Comparison of ENCODE assay signal across 10 cellular contexts in genomic region chr7:130945411-130945811, GRCh38.
A peak's percentile ranks its signal among the peaks of the same experiment; 100 is the strongest.
DNase-seq lines count a peak whose midpoint lies in the region; ATAC-seq and TF ChIP-seq lines count a peak whose summit lies in the region.
"Had no signal": no experiment of that assay in that cellular context is flagged by ENCODE, and none has a peak within 500 bp of the region (broad histone marks: within the 10 kb centered on the region; RNA-seq: fewer than 3 reads in every experiment).

No MANE protein-coding gene starts in this region.

- CTCF ChIA-PET in IMR-90 (lab: Yijun Ruan, JAX), result interaction anchor here (0.6 to 1.4 kb wide), 2 partner anchors 14 to 68 kb away, joined by 4 to 5 read pairs; no protein-coding TSS in a partner anchor

- H2AK5ac ChIP-seq in IMR-90 (ENCODE audit: low read depth, low read length), result peak overlapping the region; percentile 99

- H3K9me1 ChIP-seq in IMR-90 (ENCODE audit: insufficient read depth, low read length), result peaks cover 6% of the 10 kb centered on the region

- TF ChIP-seq RAD21 in IMR-90 (IDR thresholded peaks at IDR 0.05; ENCODE audit: low read length), result no peak

- peak overlapping the region; percentile 94 for H3K14ac ChIP-seq in IMR-90 (replicated peaks; ENCODE audit: low read depth, low read length)

- H3K27me3 Mint-ChIP-seq in activated CD4-positive, alpha-beta T cell treated with anti-CD3 and anti-CD28 coated beads, Interleukin-2, amount 10 ng/mL, durations not matched to agents 24 days and 14 days, result no peaks in the 10 kb centered on the region

- H3K9me3 ChIP-seq in IMR-90 (ENCODE audit: control insufficient read depth, insufficient read depth, low read length), result no peaks in the 10 kb centered on the region
- no peaks in the 10 kb centered on the region for H3K9me3 ChIP-seq in stomach

- peak overlapping the region; percentile 60 for H3K4me3 Mint-ChIP-seq in activated CD4-positive, alpha-beta T cell treated with anti-CD3 and anti-CD28 coated beads, Interleukin-2, amount 10 ng/mL, durations not matched to agents 24 days and 14 days

- H2BK5ac ChIP-seq in IMR-90 (ENCODE audit: low read depth, low read length, poor library complexity, severe bottlenecking), result peak overlapping the region; percentile 90

- peak overlapping the region; percentile 96 for H3K4ac ChIP-seq in IMR-90 (ENCODE audit: low read depth, low read length)

- intact Hi-C loops in activated CD4-positive, alpha-beta T cell treated with anti-CD3 and anti-CD28 coated beads, Interleukin-2, amount 10 ng/mL, durations not matched to agents 24 days and 14 days (cut with micrococcal nuclease), result no loop called here
- intact Hi-C loops in IMR-90 (cut with micrococcal nuclease), result no loop called here
- intact Hi-C loops in dorsolateral prefrontal cortex (cut with DNase I), result no loop called here
- intact Hi-C loops in stomach (cut with DNase I; ENCODE audit: low total_unique reads), result no loop called here

- TF ChIP-seq POLR2A in IMR-90 (IDR thresholded peaks at IDR 0.05; ENCODE audit: low read depth, low read length) (no peak), stomach (IDR thresholded peaks at IDR 0.05) (no peak)

- peaks cover 18 to 45% of the 10 kb centered on the region in 2 experiments for H3K79me1 ChIP-seq in IMR-90 (ENCODE audit: low read depth in 1 of 2, low read length in 2 of 2)

- in situ Hi-C loops in IMR-90 (cut with MboI; ENCODE audit: low sequenced_read_pairs), result no loop called here

- H3K9ac ChIP-seq in IMR-90 (ENCODE audit: low read depth, low read length), result peak overlapping the region; percentile 78

- no peaks in the 10 kb centered on the region for H3K9me3 Mint-ChIP-seq in activated CD4-positive, alpha-beta T cell treated with anti-CD3 and anti-CD28 coated beads, Interleukin-2, amount 10 ng/mL, durations not matched to agents 24 days and 14 days

- ATAC-seq in IMR-90 (ENCODE audit: low read depth) (no peak), GM21619 (IDR thresholded peaks at IDR 0.05; ENCODE audit: unreplicated experiment) (no peak)

- no peak for TF ChIP-seq CTCF in IMR-90 (conservative IDR thresholded peaks at IDR 0.05; ENCODE audit: low read depth, low read length)
- no peak for TF ChIP-seq CTCF in dorsolateral prefrontal cortex (IDR thresholded peaks at IDR 0.05 in 54 of 56, conservative IDR thresholded peaks at IDR 0.05 in 2 of 56; ENCODE audit: low read depth in 1 of 56, partially characterized antibody in 56 of 56)
- no peak for TF ChIP-seq CTCF in stomach (IDR thresholded peaks at IDR 0.05)

- H3K27me3 ChIP-seq in IMR-90 (ENCODE audit: control insufficient read depth, insufficient read depth, low read length) (no peaks in the 10 kb centered on the region), dorsolateral prefrontal cortex (no peaks in the 10 kb centered on the region), stomach (no peaks in the 10 kb centered on the region)

- H2AFZ ChIP-seq in IMR-90 (replicated peaks; ENCODE audit: low read length, poor library complexity), result peak overlapping the region; percentile 66

- H3K36me3 ChIP-seq in IMR-90 (ENCODE audit: control insufficient read depth, insufficient read depth, low read length) (peaks cover 7% of the 10 kb centered on the region), stomach (peaks cover 0 to 22% (median 8%) of the 10 kb centered on the region in 4 donors)

- H2AK9ac ChIP-seq in IMR-90 (replicated peaks; ENCODE audit: low read depth, low read length, poor library complexity), result peak overlapping the region; percentile 70

- peak overlapping the region; percentile 26; the same call in 1 of the 2 replicates for H3K4me2 ChIP-seq in IMR-90 (ENCODE audit: low read depth, low read length)

- BruUV-seq in IMR-90 (replicated peaks; lab: Mats Ljungman, UMichigan), result no TSS peak

- H3K4me3 ChIP-seq in IMR-90 (ENCODE audit: insufficient read depth, low read depth, low read length) (no peak overlapping the region), dorsolateral prefrontal cortex (peak overlapping the region in 2 of 59 donors; percentile 0 to 2), stomach (no peak overlapping the region)

- peak overlapping the region; percentile 94 for H2BK120ac ChIP-seq in IMR-90 (ENCODE audit: low read depth, low read length)

- H3K23ac ChIP-seq in IMR-90 (ENCODE audit: low read depth, low read length), result peak overlapping the region; percentile 96

- peak; percentile 63 for DNase-seq in activated CD4-positive, alpha-beta T cell treated with anti-CD3 and anti-CD28 coated beads, Interleukin-2, amount 10 ng/mL, durations not matched to agents 24 days and 14 days
- no peak for DNase-seq in activated CD4-positive, alpha-beta T cell treated with anti-CD3 and anti-CD28 coated beads, Interleukin-2, amount 50 U/mL, for 48 hours
- DNase-seq in IMR-90, result no peak
- no peak for DNase-seq in dorsolateral prefrontal cortex
- DNase-seq in stomach, result no peak
- DNase-seq in T-helper 9 cell, result no peak
- DNase-seq in substantia nigra (lab: John Stamatoyannopoulos, UW), result no peak
- DNase-seq: activated CD4-positive, alpha-beta T cell treated with anti-CD3 and anti-CD28 coated beads, Interleukin-2, amount 50 U/mL, for 4 hours; kidney had no signal

- peaks cover 72% of the 10 kb centered on the region for H3K4me1 Mint-ChIP-seq in activated CD4-positive, alpha-beta T cell treated with anti-CD3 and anti-CD28 coated beads, Interleukin-2, amount 10 ng/mL, durations not matched to agents 24 days and 14 days

- POLR2A ChIA-PET in IMR-90 (lab: Charles Lee; ENCODE audit: unreplicated experiment), result no interaction called here

- peak overlapping the region; percentile 74 to 85 for H4K8ac ChIP-seq in IMR-90 (ENCODE audit: low read depth in 2 of 2, low read length in 2 of 2)

- peak overlapping the region; percentile 76 for H4K91ac ChIP-seq in IMR-90 (ENCODE audit: insufficient read depth, low read depth, low read length)

- H3K27ac ChIP-seq in IMR-90 (ENCODE audit: insufficient read depth, low read length) (peak overlapping the region; percentile 98), dorsolateral prefrontal cortex (peak overlapping the region in 32 of 59 donors; percentile 2 to 88 (median 40)), stomach (peak overlapping the region; percentile 6 to 84 (median 80)), substantia nigra (ENCODE audit: low read depth, low read length, poor library complexity, severe bottlenecking) (no peak overlapping the region)

- H2BK15ac ChIP-seq in IMR-90 (ENCODE audit: low read depth, low read length), result peak overlapping the region; percentile 98; the same call in 2 of the 3 replicates

- WGBS in IMR-90 (ENCODE audit: extremely low coverage in 2 of 2, insufficient read length in 1 of 2), 2 experiments, result 72% methylated on average over 3 of the region's 5 CpGs; no CpG with 5 or more reads in 1 of the 2 experiments
- WGBS in stomach, 5 donors, result 78 to 87% (median 83%) methylated on average over 4 to 5 of the region's 5 CpGs

- TF ChIP-seq EP300 in stomach (IDR thresholded peaks at IDR 0.05), result no peak

- H3K27ac Mint-ChIP-seq in activated CD4-positive, alpha-beta T cell treated with anti-CD3 and anti-CD28 coated beads, Interleukin-2, amount 10 ng/mL, durations not matched to agents 24 days and 14 days, result peak overlapping the region; percentile 81

- peaks cover 73% of the 10 kb centered on the region for H3K36me3 Mint-ChIP-seq in activated CD4-positive, alpha-beta T cell treated with anti-CD3 and anti-CD28 coated beads, Interleukin-2, amount 10 ng/mL, durations not matched to agents 24 days and 14 days (ENCODE audit: low read depth)

- H2BK20ac ChIP-seq in IMR-90 (ENCODE audit: low read depth, low read length), result peak overlapping the region; percentile 96

- no peaks in the 10 kb centered on the region for H4K20me1 ChIP-seq in IMR-90 (ENCODE audit: insufficient read depth, low read length)

- H3K4me1 ChIP-seq in IMR-90 (ENCODE audit: control insufficient read depth, insufficient read depth, low read length), result peaks cover 11% of the 10 kb centered on the region
- peaks cover 18 to 68% (median 39%) of the 10 kb centered on the region in 4 donors for H3K4me1 ChIP-seq in stomach

- dilution Hi-C loops in IMR-90 (cut with HindIII; ENCODE audit: low sequenced_read_pairs, unreplicated experiment), result no loop called here

- H3K56ac ChIP-seq in IMR-90 (ENCODE audit: extremely low read depth, insufficient read depth, low read length), result peak overlapping the region; percentile 65; the same call in 1 of the 2 replicates

- H3K18ac ChIP-seq in IMR-90 (ENCODE audit: low read depth, low read length), result peak overlapping the region; percentile 98

- H4K5ac ChIP-seq in IMR-90 (ENCODE audit: low read depth, low read length), result peak overlapping the region; percentile 98

TF ChIP-seq in IMR-90, 13 proteins besides CTCF, POLR2A, EP300 and RAD21 (continues in another document):
- TF ChIP-seq CEBPB (IDR thresholded peaks at IDR 0.05; ENCODE audit: low read depth, low read length) (no peak), BHLHE40 (IDR thresholded peaks at IDR 0.05; ENCODE audit: low read depth, low read length) (no peak), SMC3 (IDR thresholded peaks at IDR 0.05; ENCODE audit: low read depth, low read length) (no peak), MAFK (IDR thresholded peaks at IDR 0.05; ENCODE audit: low read depth, low read length) (no peak), MAZ (IDR thresholded peaks at IDR 0.05; ENCODE audit: borderline replicate concordance, low read depth, low read length) (no peak), USF2 (IDR thresholded peaks at IDR 0.05; ENCODE audit: low read depth, low read length) (no peak), MXI1 (IDR thresholded peaks at IDR 0.05; ENCODE audit: borderline replicate concordance, low read depth, low read length) (no peak), RFX5 (IDR thresholded peaks at IDR 0.05; ENCODE audit: low read depth, low read length) (no peak), RCOR1 (IDR thresholded peaks at IDR 0.05; ENCODE audit: insufficient replicate concordance, low read length) (no peak), ELK1 (IDR thresholded peaks at IDR 0.05; ENCODE audit: borderline replicate concordance, low read depth, low read length) (no peak), FOS (IDR thresholded peaks at IDR 0.05; ENCODE audit: low read depth, low read length) (no peak)
